1 cellular context compared by ENCODE assay signal in the genomic region with DNA sequence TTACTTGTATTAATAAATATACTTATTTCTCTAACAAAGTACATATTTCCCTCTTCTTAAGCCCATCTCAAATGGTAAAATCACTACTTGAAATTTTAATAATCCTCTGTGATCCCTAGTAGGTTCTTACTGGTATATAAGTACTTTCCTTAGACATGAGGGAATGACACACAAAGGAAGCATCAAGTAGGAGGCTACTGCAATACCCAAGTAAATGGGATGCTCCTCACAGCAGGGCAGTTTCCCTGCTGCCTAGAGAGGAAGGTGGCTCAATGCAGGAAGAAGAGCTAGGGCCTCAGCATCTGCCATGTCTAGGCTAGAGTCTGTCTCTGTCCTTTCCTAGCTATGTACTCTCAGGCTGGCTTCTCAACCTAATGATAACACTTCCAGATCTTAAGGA.
TF ChIP-seq lines count a peak whose summit lies in the region.

No MANE protein-coding gene starts in this region.

TF ChIP-seq in GM23338, 12 proteins besides CTCF, POLR2A, EP300 and RAD21 (continued from another document):
- TF ChIP-seq, protein P1, sequence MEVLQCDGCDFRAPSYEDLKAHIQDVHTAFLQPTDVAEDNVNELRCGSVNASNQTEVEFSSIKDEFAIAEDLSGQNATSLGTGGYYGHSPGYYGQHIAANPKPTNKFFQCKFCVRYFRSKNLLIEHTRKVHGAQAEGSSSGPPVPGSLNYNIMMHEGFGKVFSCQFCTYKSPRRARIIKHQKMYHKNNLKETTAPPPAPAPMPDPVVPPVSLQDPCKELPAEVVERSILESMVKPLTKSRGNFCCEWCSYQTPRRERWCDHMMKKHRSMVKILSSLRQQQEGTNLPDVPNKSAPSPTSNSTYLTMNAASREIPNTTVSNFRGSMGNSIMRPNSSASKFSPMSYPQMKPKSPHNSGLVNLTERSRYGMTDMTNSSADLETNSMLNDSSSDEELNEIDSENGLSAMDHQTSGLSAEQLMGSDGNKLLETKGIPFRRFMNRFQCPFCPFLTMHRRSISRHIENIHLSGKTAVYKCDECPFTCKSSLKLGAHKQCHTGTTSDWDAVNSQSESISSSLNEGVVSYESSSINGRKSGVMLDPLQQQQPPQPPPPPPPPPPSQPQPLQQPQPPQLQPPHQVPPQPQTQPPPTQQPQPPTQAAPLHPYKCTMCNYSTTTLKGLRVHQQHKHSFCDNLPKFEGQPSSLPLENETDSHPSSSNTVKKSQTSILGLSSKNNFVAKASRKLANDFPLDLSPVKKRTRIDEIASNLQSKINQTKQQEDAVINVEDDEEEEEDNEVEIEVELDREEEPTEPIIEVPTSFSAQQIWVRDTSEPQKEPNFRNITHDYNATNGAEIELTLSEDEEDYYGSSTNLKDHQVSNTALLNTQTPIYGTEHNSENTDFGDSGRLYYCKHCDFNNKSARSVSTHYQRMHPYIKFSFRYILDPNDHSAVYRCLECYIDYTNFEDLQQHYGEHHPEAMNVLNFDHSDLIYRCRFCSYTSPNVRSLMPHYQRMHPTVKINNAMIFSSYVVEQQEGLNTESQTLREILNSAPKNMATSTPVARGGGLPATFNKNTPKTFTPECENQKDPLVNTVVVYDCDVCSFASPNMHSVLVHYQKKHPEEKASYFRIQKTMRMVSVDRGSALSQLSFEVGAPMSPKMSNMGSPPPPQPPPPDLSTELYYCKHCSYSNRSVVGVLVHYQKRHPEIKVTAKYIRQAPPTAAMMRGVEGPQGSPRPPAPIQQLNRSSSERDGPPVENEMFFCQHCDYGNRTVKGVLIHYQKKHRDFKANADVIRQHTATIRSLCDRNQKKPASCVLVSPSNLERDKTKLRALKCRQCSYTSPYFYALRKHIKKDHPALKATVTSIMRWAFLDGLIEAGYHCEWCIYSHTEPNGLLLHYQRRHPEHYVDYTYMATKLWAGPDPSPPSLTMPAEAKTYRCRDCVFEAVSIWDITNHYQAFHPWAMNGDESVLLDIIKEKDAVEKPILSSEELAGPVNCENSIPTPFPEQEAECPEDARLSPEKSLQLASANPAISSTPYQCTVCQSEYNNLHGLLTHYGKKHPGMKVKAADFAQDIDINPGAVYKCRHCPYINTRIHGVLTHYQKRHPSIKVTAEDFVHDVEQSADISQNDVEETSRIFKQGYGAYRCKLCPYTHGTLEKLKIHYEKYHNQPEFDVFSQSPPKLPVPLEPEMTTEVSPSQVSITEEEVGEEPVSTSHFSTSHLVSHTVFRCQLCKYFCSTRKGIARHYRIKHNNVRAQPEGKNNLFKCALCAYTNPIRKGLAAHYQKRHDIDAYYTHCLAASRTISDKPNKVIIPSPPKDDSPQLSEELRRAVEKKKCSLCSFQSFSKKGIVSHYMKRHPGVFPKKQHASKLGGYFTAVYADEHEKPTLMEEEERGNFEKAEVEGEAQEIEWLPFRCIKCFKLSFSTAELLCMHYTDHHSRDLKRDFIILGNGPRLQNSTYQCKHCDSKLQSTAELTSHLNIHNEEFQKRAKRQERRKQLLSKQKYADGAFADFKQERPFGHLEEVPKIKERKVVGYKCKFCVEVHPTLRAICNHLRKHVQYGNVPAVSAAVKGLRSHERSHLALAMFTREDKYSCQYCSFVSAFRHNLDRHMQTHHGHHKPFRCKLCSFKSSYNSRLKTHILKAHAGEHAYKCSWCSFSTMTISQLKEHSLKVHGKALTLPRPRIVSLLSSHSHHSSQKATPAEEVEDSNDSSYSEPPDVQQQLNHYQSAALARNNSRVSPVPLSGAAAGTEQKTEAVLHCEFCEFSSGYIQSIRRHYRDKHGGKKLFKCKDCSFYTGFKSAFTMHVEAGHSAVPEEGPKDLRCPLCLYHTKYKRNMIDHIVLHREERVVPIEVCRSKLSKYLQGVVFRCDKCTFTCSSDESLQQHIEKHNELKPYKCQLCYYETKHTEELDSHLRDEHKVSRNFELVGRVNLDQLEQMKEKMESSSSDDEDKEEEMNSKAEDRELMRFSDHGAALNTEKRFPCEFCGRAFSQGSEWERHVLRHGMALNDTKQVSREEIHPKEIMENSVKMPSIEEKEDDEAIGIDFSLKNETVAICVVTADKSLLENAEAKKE (CRISPR knock-in tag; IDR thresholded peaks at IDR 0.05), result no peak
- TF ChIP-seq NANOG (IDR thresholded peaks at IDR 0.05; ENCODE audit: borderline replicate concordance) (no peak), ZNF331 (CRISPR knock-in tag; IDR thresholded peaks at IDR 0.05; ENCODE audit: low read depth) (no peak), CREB1 (CRISPR knock-in tag; IDR thresholded peaks at IDR 0.05; ENCODE audit: low read depth) (no peak), EZH2phosphoT487 (IDR thresholded peaks at IDR 0.05; ENCODE audit: unreplicated experiment) (no peak)
- TF ChIP-seq, protein P2, sequence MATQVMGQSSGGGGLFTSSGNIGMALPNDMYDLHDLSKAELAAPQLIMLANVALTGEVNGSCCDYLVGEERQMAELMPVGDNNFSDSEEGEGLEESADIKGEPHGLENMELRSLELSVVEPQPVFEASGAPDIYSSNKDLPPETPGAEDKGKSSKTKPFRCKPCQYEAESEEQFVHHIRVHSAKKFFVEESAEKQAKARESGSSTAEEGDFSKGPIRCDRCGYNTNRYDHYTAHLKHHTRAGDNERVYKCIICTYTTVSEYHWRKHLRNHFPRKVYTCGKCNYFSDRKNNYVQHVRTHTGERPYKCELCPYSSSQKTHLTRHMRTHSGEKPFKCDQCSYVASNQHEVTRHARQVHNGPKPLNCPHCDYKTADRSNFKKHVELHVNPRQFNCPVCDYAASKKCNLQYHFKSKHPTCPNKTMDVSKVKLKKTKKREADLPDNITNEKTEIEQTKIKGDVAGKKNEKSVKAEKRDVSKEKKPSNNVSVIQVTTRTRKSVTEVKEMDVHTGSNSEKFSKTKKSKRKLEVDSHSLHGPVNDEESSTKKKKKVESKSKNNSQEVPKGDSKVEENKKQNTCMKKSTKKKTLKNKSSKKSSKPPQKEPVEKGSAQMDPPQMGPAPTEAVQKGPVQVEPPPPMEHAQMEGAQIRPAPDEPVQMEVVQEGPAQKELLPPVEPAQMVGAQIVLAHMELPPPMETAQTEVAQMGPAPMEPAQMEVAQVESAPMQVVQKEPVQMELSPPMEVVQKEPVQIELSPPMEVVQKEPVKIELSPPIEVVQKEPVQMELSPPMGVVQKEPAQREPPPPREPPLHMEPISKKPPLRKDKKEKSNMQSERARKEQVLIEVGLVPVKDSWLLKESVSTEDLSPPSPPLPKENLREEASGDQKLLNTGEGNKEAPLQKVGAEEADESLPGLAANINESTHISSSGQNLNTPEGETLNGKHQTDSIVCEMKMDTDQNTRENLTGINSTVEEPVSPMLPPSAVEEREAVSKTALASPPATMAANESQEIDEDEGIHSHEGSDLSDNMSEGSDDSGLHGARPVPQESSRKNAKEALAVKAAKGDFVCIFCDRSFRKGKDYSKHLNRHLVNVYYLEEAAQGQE (IDR thresholded peaks at IDR 0.05; ENCODE audit: unreplicated experiment), result no peak
TF ChIP-seq in GM23338: peak in this region for 0.
